ENCODE assay signal across 9 cellular contexts in genomic region chr19:9584073-9584833, GRCh38. TPM values are rescaled to one million over a fixed set of nuclear protein-coding genes. Genes with fewer than 3 reads are reported as not detected.
DNase-seq lines count a peak whose midpoint lies in the region; ATAC-seq, FAIRE-seq and TF ChIP-seq lines count a peak whose summit lies in the region.
"Had no signal": no experiment of that assay in that cellular context is flagged by ENCODE, and none has a peak within 500 bp of the region (broad histone marks: within the 10 kb centered on the region; RNA-seq: fewer than 3 reads in every experiment).

Gene ZNF121 (minus strand): TSS chr19:9584504. CDS start chr19:9568097, 16,407 bp downstream.

- no peaks in the 10 kb centered on the region for H3K9me3 ChIP-seq in smooth muscle cell (replicated peaks; ENCODE audit: low read depth)

- no peak for TF ChIP-seq CTCF in WTC11 (IDR thresholded peaks at IDR 0.05)
- no peak for TF ChIP-seq CTCF in bronchial epithelial cell (IDR thresholded peaks at IDR 0.05; ENCODE audit: insufficient read depth, low read length, severe bottlenecking)
- no peak for TF ChIP-seq CTCF in smooth muscle cell (IDR thresholded peaks at IDR 0.05; ENCODE audit: borderline replicate concordance, insufficient read depth, poor library complexity, severe bottlenecking)

- no peaks in the 10 kb centered on the region for H3K27me3 Mint-ChIP-seq in WTC11 (ENCODE audit: low read depth)

- peaks cover 17% of the 10 kb centered on the region for H3K36me3 Mint-ChIP-seq in WTC11

- H3K4me3 ChIP-seq in bronchial epithelial cell (ENCODE audit: low read depth, low read length) (peak within 1 kb of the TSS; percentile 60), smooth muscle cell (peak within 1 kb of the TSS; percentile 87)

- ATAC-seq in HG03064 (IDR thresholded peaks at IDR 0.05; ENCODE audit: low read depth, unreplicated experiment), result peak; percentile 71
- ATAC-seq in WTC11, result peak; percentile 79

- FAIRE-seq in bronchial epithelial cell (lab: Jason Lieb, UNC), result no peak
- FAIRE-seq: G401.6 had no signal

- CTCF ChIA-PET in WTC11 (lab: Charles Lee), result interaction anchor here (0.6 to 1.1 kb wide), 3 partner anchors 18 to 218 kb away, joined by 3 read pairs; no protein-coding TSS in a partner anchor

- H3K27me3 ChIP-seq in bronchial epithelial cell (ENCODE audit: control insufficient read depth, insufficient read depth, low read length), result no peaks in the 10 kb centered on the region
- H3K27me3 ChIP-seq in smooth muscle cell (ENCODE audit: low read depth), result no peaks in the 10 kb centered on the region

- peaks cover 50% of the 10 kb centered on the region for H3K4me1 Mint-ChIP-seq in WTC11

- H3F3A ChIP-seq in smooth muscle cell (ENCODE audit: low read depth), result no peaks in the 10 kb centered on the region

- peaks cover 48% of the 10 kb centered on the region for H3K79me2 ChIP-seq in smooth muscle cell (ENCODE audit: low read depth)

- H3K36me3 ChIP-seq in bronchial epithelial cell (ENCODE audit: control insufficient read depth, insufficient read depth, low read length) (peaks cover 4% of the 10 kb centered on the region), smooth muscle cell (ENCODE audit: low read depth) (peaks cover 3% of the 10 kb centered on the region)

- peak within 1 kb of the TSS; percentile 57 for H3K27ac ChIP-seq in smooth muscle cell (ENCODE audit: low read depth)

- H3K4me2 ChIP-seq in smooth muscle cell, result peak within 1 kb of the TSS; percentile 94

- WGBS in smooth muscle cell (ENCODE audit: low lambda C conversion rate), result 1% methylated on average over 51 of the region's 51 CpGs

- POLR2A ChIA-PET in WTC11 (lab: Charles Lee), result interaction anchor here (0.9 kb wide), 1 partner anchor 25 kb away, joined by 3 read pairs; no protein-coding TSS in a partner anchor

- peak within 1 kb of the TSS; percentile 90 for H2AFZ ChIP-seq in smooth muscle cell (ENCODE audit: low read depth)

- H3K9ac ChIP-seq in smooth muscle cell (ENCODE audit: low read depth), result peak within 1 kb of the TSS; percentile 71

- H3K27ac Mint-ChIP-seq in WTC11, result peak within 1 kb of the TSS; percentile 93

- peaks cover 33% of the 10 kb centered on the region for H4K20me1 ChIP-seq in smooth muscle cell (ENCODE audit: low read depth)

- DNase-seq in SIG-M5 treated with dmso at 0.1 percent for 504 hours (lab: John Stamatoyannopoulos, UW; ENCODE audit: unreplicated experiment) (peak; percentile 70), SIG-M5 (lab: John Stamatoyannopoulos, UW) (no peak), NCI-H2196 (lab: John Stamatoyannopoulos, UW; ENCODE audit: unreplicated experiment) (peak; percentile 92), WTC11 (ENCODE audit: low spot score) (peak; percentile 86), bronchial epithelial cell (ENCODE audit: low read depth) (peak; percentile 50), iPS-NIHi7 (ENCODE audit: extremely low spot score) (peak; percentile 85), smooth muscle cell (lab: John Stamatoyannopoulos, UW; ENCODE audit: unreplicated experiment) (peak; percentile 40)

- no peaks in the 10 kb centered on the region for H3K9me3 Mint-ChIP-seq in WTC11

- H3K4me1 ChIP-seq in smooth muscle cell (ENCODE audit: low read depth), result peaks cover 14% of the 10 kb centered on the region

- peak within 1 kb of the TSS; percentile 94 for H3K4me3 Mint-ChIP-seq in WTC11

TF ChIP-seq in WTC11, 78 proteins besides CTCF, POLR2A, EP300 and RAD21 (continues in another document):
- TF ChIP-seq ATF1 (CRISPR knock-in tag; IDR thresholded peaks at IDR 0.05) (no peak), FOXK1 (CRISPR knock-in tag; IDR thresholded peaks at IDR 0.05) (peak; percentile 43; the same call in 1 of the 2 replicates), RELA (CRISPR knock-in tag; IDR thresholded peaks at IDR 0.05; ENCODE audit: borderline replicate concordance) (no peak), JUN (CRISPR knock-in tag; IDR thresholded peaks at IDR 0.05) (peak; percentile 76; the same call in 1 of the 2 replicates), NR1H2 (CRISPR knock-in tag; IDR thresholded peaks at IDR 0.05) (0 out of 2 replicates have a peak, but pooled peaks have one; percentile 16), ZNF423 (CRISPR knock-in tag; IDR thresholded peaks at IDR 0.05) (peak; percentile 87), MAX (CRISPR knock-in tag; IDR thresholded peaks at IDR 0.05) (peak; percentile 93), ZNF425 (CRISPR knock-in tag; conservative IDR thresholded peaks at IDR 0.05) (no peak), ERG (CRISPR knock-in tag; IDR thresholded peaks at IDR 0.05) (no peak), ATF2 (CRISPR knock-in tag; IDR thresholded peaks at IDR 0.05; ENCODE audit: borderline replicate concordance, low read depth) (peak; percentile 43; the same call in 1 of the 2 replicates), ESRRA (CRISPR knock-in tag; IDR thresholded peaks at IDR 0.05; ENCODE audit: borderline replicate concordance) (no peak; the same call in 1 of the 2 replicates), ZNF416 (CRISPR knock-in tag; IDR thresholded peaks at IDR 0.05) (no peak), FOXP4 (CRISPR knock-in tag; IDR thresholded peaks at IDR 0.05) (peak; percentile 40; the same call in 1 of the 2 replicates)

RNA-seq across cellular contexts. Expression of gene ZNF121, which starts in this region (rescaled TPM):
- total RNA-seq in WTC11 (2021) (181 to 203 TPM (median 185 TPM) in 3 replicates), bronchial epithelial cell (47.7 and 48.7 TPM in 2 replicates), smooth muscle cell (33.1 and 33.6 TPM in 2 replicates)
- 3.6 and 4.1 TPM in 2 replicates for polyA plus RNA-seq in smooth muscle cell
